Comparison of ENCODE assay signal across 24 cellular contexts in genomic region chr3:70614111-70614510, GRCh38.
A peak's percentile ranks its signal among the peaks of the same experiment; 100 is the strongest.
DNase-seq lines count a peak whose midpoint lies in the region; ATAC-seq, FAIRE-seq and TF ChIP-seq lines count a peak whose summit lies in the region.
"Had no signal": no experiment of that assay in that cellular context is flagged by ENCODE, and none has a peak within 500 bp of the region (broad histone marks: within the 10 kb centered on the region; RNA-seq: fewer than 3 reads in every experiment).

No MANE protein-coding gene starts in this region.

- H3K79me2 ChIP-seq in GM23248 (ENCODE audit: insufficient read depth) (no peaks in the 10 kb centered on the region), Karpas-422 (ENCODE audit: low read length) (no peaks in the 10 kb centered on the region), H1 (ENCODE audit: control insufficient read depth in 1 of 2, insufficient read depth in 2 of 2, low read length in 2 of 2) (no peaks in the 10 kb centered on the region)

- H4K5ac ChIP-seq in H1 (ENCODE audit: insufficient read length, low read depth, low read length) = no peak overlapping the region

- H3K4me1 ChIP-seq in GM23248 (ENCODE audit: insufficient read depth) (no peaks in the 10 kb centered on the region), Karpas-422 (ENCODE audit: low read length) (no peaks in the 10 kb centered on the region), H1 (replicated peaks in 1 of 4; ENCODE audit: control insufficient read depth in 3 of 4, insufficient read depth in 4 of 4, low read length in 3 of 4) (peaks cover 0 to 15% (median 12%) of the 10 kb centered on the region in 4 experiments; a peak in 6 of 7 replicates), pancreas (no peaks in the 10 kb centered on the region), heart left ventricle (no peaks in the 10 kb centered on the region)

- ATAC-seq in natural killer cell = no peak
- no peak for ATAC-seq in pancreas
- ATAC-seq in heart left ventricle = no peak
- ATAC-seq: GM12878 had no signal

- no peak overlapping the region for H2AFZ ChIP-seq in GM23248
- no peak overlapping the region for H2AFZ ChIP-seq in Karpas-422 (ENCODE audit: low read length)
- no peak overlapping the region for H2AFZ ChIP-seq in H1 (ENCODE audit: low read length)
- H2AFZ ChIP-seq: PC-9 had no signal

- TF ChIP-seq POLR2A in H1 (IDR thresholded peaks at IDR 0.05; ENCODE audit: control extremely low read depth in 1 of 2, low read depth in 2 of 2, low read length in 2 of 2) (no peak), heart left ventricle (IDR thresholded peaks at IDR 0.05) (no peak)

- H4K20me1 ChIP-seq in GM23248 (ENCODE audit: insufficient read depth) (no peaks in the 10 kb centered on the region), Karpas-422 (ENCODE audit: insufficient read depth, low read depth, low read length) (no peaks in the 10 kb centered on the region), H1 (replicated peaks in 1 of 2; ENCODE audit: control insufficient read depth in 1 of 2, insufficient read depth in 2 of 2, low read length in 2 of 2) (no peaks in the 10 kb centered on the region)

- WGBS in GM23248 (ENCODE audit: low coverage in 1 of 2, low lambda C conversion rate in 2 of 2, missing lambda C conversion rate in 2 of 2), 2 experiments = 36 to 38% methylated on average over 6 of the region's 6 CpGs
- 91% methylated on average over 6 of the region's 6 CpGs; no CpG with 5 or more reads in 1 of the 2 experiments for WGBS in H1 (ENCODE audit: extremely low coverage in 1 of 2, insufficient coverage in 1 of 2, insufficient read length in 1 of 2, insufficient replicate concordance in 2 of 2, low coverage in 1 of 2, low lambda C conversion rate in 2 of 2, missing lambda C conversion rate in 1 of 2), 2 experiments
- 71 to 75% methylated on average over 6 of the region's 6 CpGs for WGBS in pancreas, 2 donors
- WGBS in heart left ventricle, 4 donors = 67 to 80% (median 75%) methylated on average over 6 of the region's 6 CpGs

- FAIRE-seq in H1 (lab: Jason Lieb, UNC) (peak; percentile 42), pancreas (lab: Jason Lieb, UNC) (no peak)
- FAIRE-seq: D721Med, GM12878 had no signal

- H3K14ac ChIP-seq in H1 (ENCODE audit: insufficient read length) = no peak overlapping the region

- no peak overlapping the region for H2BK15ac ChIP-seq in H1 (ENCODE audit: low read length)

- peak overlapping the region; percentile 57 for H3K4ac ChIP-seq in H1 (replicated peaks; ENCODE audit: insufficient read length, low read depth, low read length)

- peak overlapping the region; percentile 95 for H2BK12ac ChIP-seq in H1 (ENCODE audit: low read depth, low read length)

- no peak overlapping the region for H3K23ac ChIP-seq in H1 (ENCODE audit: insufficient read length)

- TF ChIP-seq EP300 in H1 (IDR thresholded peaks at IDR 0.05; ENCODE audit: borderline replicate concordance in 1 of 2, low read depth in 2 of 2, low read length in 2 of 2) = no peak

- H3K9me2 ChIP-seq in GM23248 (ENCODE audit: insufficient read depth) = no peaks in the 10 kb centered on the region
- no peaks in the 10 kb centered on the region for H3K9me2 ChIP-seq in Karpas-422 (replicated peaks; ENCODE audit: insufficient read depth, low read length)

- no peak overlapping the region for H3K56ac ChIP-seq in H1 (replicated peaks; ENCODE audit: insufficient read length, low read depth, low read length)

- intact Hi-C loops in natural killer cell (cut with micrococcal nuclease) (no loop called here), pancreas (cut with DNase I) (no loop called here), heart left ventricle (cut with DNase I) (no loop called here)

- in situ Hi-C loops in GM23248 (cut with MboI) = no loop called here

- H3K18ac ChIP-seq in H1 (ENCODE audit: extremely low read depth, low read length) = peak overlapping the region; percentile 80

- H2AK5ac ChIP-seq in H1 (ENCODE audit: low read depth, low read length) = 0 out of 2 replicates have a peak overlapping the region, but pooled peaks have one; percentile 89

- CTCF ChIA-PET in H1 (lab: Charles Lee; ENCODE audit: partially characterized antibody) = interaction anchor here (1.0 to 2.1 kb wide), 3 partner anchors 28 to 79 kb away, joined by 3 to 7 read pairs (median 3); no protein-coding TSS in a partner anchor

- H3K4me3 ChIP-seq in GM23248 (no peak overlapping the region), Karpas-422 (ENCODE audit: low read length) (no peak overlapping the region), H1 (ENCODE audit: extremely low read depth in 1 of 4, insufficient read depth in 2 of 4, low read depth in 3 of 4, low read length in 4 of 4) (no peak overlapping the region), pancreas (no peak overlapping the region), heart left ventricle (no peak overlapping the region)
- H3K4me3 ChIP-seq: GM12878, PC-9 had no signal

- peak overlapping the region; percentile 96 for H2BK20ac ChIP-seq in H1 (ENCODE audit: low read length)

- H3K27me3 Mint-ChIP-seq in natural killer cell (ENCODE audit: low read depth in 2 of 2) = peaks cover 0 to 3% of the 10 kb centered on the region in 2 donors

- no peaks in the 10 kb centered on the region for H3K36me3 Mint-ChIP-seq in natural killer cell
- H3K36me3 Mint-ChIP-seq: CD8-positive, alpha-beta memory T cell had no signal

- no peak overlapping the region for H3K4me2 ChIP-seq in GM23248 (ENCODE audit: unreplicated experiment)
- no peak overlapping the region for H3K4me2 ChIP-seq in Karpas-422 (ENCODE audit: low read depth, low read length, poor library complexity, severe bottlenecking)
- no peak overlapping the region for H3K4me2 ChIP-seq in H1 (ENCODE audit: insufficient read depth in 1 of 2, low read depth in 2 of 2, low read length in 2 of 2)
- H3K4me2 ChIP-seq: PC-9 had no signal

- H4K8ac ChIP-seq in H1 (ENCODE audit: extremely low read depth, insufficient read depth, low read length) = no peak overlapping the region

- H3K27me3 ChIP-seq in GM23248 (replicated peaks; ENCODE audit: insufficient read depth) = no peaks in the 10 kb centered on the region
- H3K27me3 ChIP-seq in Karpas-422 (ENCODE audit: low read length) = no peaks in the 10 kb centered on the region
- H3K27me3 ChIP-seq in H1 (replicated peaks in 1 of 4; ENCODE audit: control insufficient read depth in 3 of 4, extremely low read depth in 1 of 4, insufficient read depth in 3 of 4, low read length in 3 of 4) = no peaks in the 10 kb centered on the region
- H3K27me3 ChIP-seq in pancreas = no peaks in the 10 kb centered on the region
- H3K27me3 ChIP-seq in heart left ventricle = no peaks in the 10 kb centered on the region

- H3K9ac ChIP-seq in GM23248 = no peak overlapping the region
- no peak overlapping the region for H3K9ac ChIP-seq in Karpas-422 (ENCODE audit: low read length)
- H3K9ac ChIP-seq in H1 (replicated peaks in 1 of 4; ENCODE audit: extremely low read depth in 1 of 4, low read depth in 3 of 4, low read length in 3 of 4) = no peak overlapping the region

- H2BK120ac ChIP-seq in H1 (replicated peaks; ENCODE audit: low read depth, low read length) = peak overlapping the region; percentile 91

- no peaks in the 10 kb centered on the region for H3K4me1 Mint-ChIP-seq in natural killer cell
- H3K4me1 Mint-ChIP-seq: CD8-positive, alpha-beta memory T cell had no signal

- peak overlapping the region; percentile 97; the same call in 1 of the 2 replicates for H2BK5ac ChIP-seq in H1 (ENCODE audit: low read depth, low read length)

- H3K36me3 ChIP-seq in GM23248 (ENCODE audit: low read depth) (no peaks in the 10 kb centered on the region), Karpas-422 (ENCODE audit: insufficient read depth, low read length) (no peaks in the 10 kb centered on the region), H1 (ENCODE audit: control insufficient read depth in 2 of 4, insufficient read depth in 4 of 4, low read length in 3 of 4) (peaks cover 0 to 4% (median 0%) of the 10 kb centered on the region in 4 experiments; a peak in 1 of 8 replicates), pancreas (no peaks in the 10 kb centered on the region), heart left ventricle (no peaks in the 10 kb centered on the region)

- no peaks in the 10 kb centered on the region for H3F3A ChIP-seq in GM23248 (ENCODE audit: insufficient read depth)

- peak in 1 of 2 experiments; percentile 31; a peak in 2 of 4 replicates for TF ChIP-seq RAD21 in H1 (IDR thresholded peaks at IDR 0.05 in 1 of 2, conservative IDR thresholded peaks at IDR 0.05 in 1 of 2; ENCODE audit: low read depth in 2 of 2, low read length in 2 of 2)

- peak overlapping the region; percentile 52 for H4K91ac ChIP-seq in H1 (replicated peaks; ENCODE audit: insufficient read length, low read length)

- POLR2A ChIA-PET in H1 (lab: Charles Lee; ENCODE audit: partially characterized antibody) = no interaction called here

- peak in 2 of 3 experiments; percentile 13 to 17; a peak in 2 of 4 replicates for TF ChIP-seq CTCF in H1 (IDR thresholded peaks at IDR 0.05; ENCODE audit: control extremely low read depth in 1 of 3, insufficient read depth in 1 of 3, low read depth in 1 of 3, low read length in 3 of 3)
- no peak for TF ChIP-seq CTCF in natural killer cell (IDR thresholded peaks at IDR 0.05)
- TF ChIP-seq CTCF in pancreas (IDR thresholded peaks at IDR 0.05) = no peak
- no peak for TF ChIP-seq CTCF in heart left ventricle (IDR thresholded peaks at IDR 0.05)

- peaks cover 0 to 2% of the 10 kb centered on the region in 2 donors for H3K9me3 Mint-ChIP-seq in natural killer cell
- H3K9me3 Mint-ChIP-seq: CD8-positive, alpha-beta memory T cell had no signal

- no peaks in the 10 kb centered on the region for H3K9me3 ChIP-seq in GM23248 (ENCODE audit: low read depth)
- H3K9me3 ChIP-seq in Karpas-422 (ENCODE audit: low read length) = no peaks in the 10 kb centered on the region
- H3K9me3 ChIP-seq in H1 (ENCODE audit: insufficient read depth in 2 of 2, low read depth in 1 of 2, low read length in 1 of 2) = peaks cover 0 to 9% of the 10 kb centered on the region in 2 experiments; a peak in 2 of 4 replicates
- H3K9me3 ChIP-seq in pancreas = no peaks in the 10 kb centered on the region
- no peaks in the 10 kb centered on the region for H3K9me3 ChIP-seq in heart left ventricle

- no peak overlapping the region for H3K27ac ChIP-seq in GM23248
- no peak overlapping the region for H3K27ac ChIP-seq in Karpas-422 (ENCODE audit: low read length)
- no peak overlapping the region for H3K27ac ChIP-seq in H1 (ENCODE audit: low read depth, low read length)
- no peak overlapping the region for H3K27ac ChIP-seq in pancreas
- no peak overlapping the region for H3K27ac ChIP-seq in heart left ventricle
- H3K27ac ChIP-seq: 22Rv1, PC-9 had no signal

- H3K27ac Mint-ChIP-seq in natural killer cell = no peak overlapping the region
- H3K27ac Mint-ChIP-seq: CD8-positive, alpha-beta memory T cell; T-helper 1 cell treated with Interleukin-12 subunit alpha and Interleukin-12 subunit beta and Interleukin-4 antibody, amounts not matched to agents 30 μg/mL and 1 μg/mL, for 36 hours had no signal

- DNase-seq in DMS53 (lab: John Stamatoyannopoulos, UW) = peak; percentile 0
- no peak for DNase-seq in DMS53 treated with DMSO at 0.1 percent for 48 hours (lab: John Stamatoyannopoulos, UW; ENCODE audit: unreplicated experiment)
- peak; percentile 1 for DNase-seq in GM23248
- peak; percentile 53 for DNase-seq in Karpas-422
- DNase-seq in H1 (ENCODE audit: low read depth in 1 of 2, low spot score in 2 of 2) = no peak
- DNase-seq in natural killer cell = no peak
- DNase-seq in pancreas = no peak
- DNase-seq in heart left ventricle = no peak
- DNase-seq: C1 segment of cervical spinal cord; CD8-positive, alpha-beta memory T cell; DMS79; HCEC 1CT; MM.1S; NCI-H1092; NCI-H1436; NCI-H2029 treated with DMSO at 0.1 percent for 48 hours; NCI-H226; NCI-H510A treated with DMSO at 0.1 percent for 48 hours; PC-9; RPMI8226 had no signal

- no peaks in the 10 kb centered on the region for H3K79me1 ChIP-seq in H1 (ENCODE audit: low read depth, low read length)

- H3K4me3 Mint-ChIP-seq in natural killer cell = no peak overlapping the region
- H3K4me3 Mint-ChIP-seq: CD8-positive, alpha-beta memory T cell; T-helper 1 cell treated with Interleukin-12 subunit alpha and Interleukin-12 subunit beta and Interleukin-4 antibody, amounts not matched to agents 30 μg/mL and 1 μg/mL, for 36 hours had no signal

- H3K23me2 ChIP-seq in H1 (ENCODE audit: low read depth, low read length) = no peaks in the 10 kb centered on the region; the same call in 1 of the 2 replicates

Comparison
In these comparisons a context has a peak if more than half of its experiments do, and no peak if none do; other contexts are left out.
1. DNase-seq: peak in DMS53 (single experiment), GM23248 (single experiment) and Karpas-422 (single experiment); none in DMS53 treated with DMSO at 0.1 percent for 48 hours (single experiment), H1 (0 of 2), natural killer cell (single experiment), pancreas (0 of 6) and heart left ventricle (0 of 5).
2. CTCF ChIP-seq: peak in H1 (2 of 3); none in natural killer cell (single experiment), pancreas (0 of 4) and heart left ventricle (0 of 12).